7 cellular contexts compared by ENCODE assay signal in genomic region chr6:137697267-137697938, GRCh38.
DNase-seq lines count a peak whose midpoint lies in the region; ATAC-seq and TF ChIP-seq lines count a peak whose summit lies in the region.

No MANE protein-coding gene starts in this region.

- no peaks in the 10 kb centered on the region for H3K36me3 Mint-ChIP-seq in activated naive CD8-positive, alpha-beta T cell treated with anti-CD3 and anti-CD28 coated beads, Interleukin-2, amount 50 U/mL, for 24 hours (ENCODE audit: low read depth)

- intact Hi-C loops in right lobe of liver (cut with DNase I) = loop anchor here in 1 of 2 donors (10.0 kb wide), 1 partner anchor 157 kb away; no protein-coding TSS in a partner anchor

- no peak overlapping the region for H3K27ac ChIP-seq in right lobe of liver

- no peak overlapping the region for H3K4me3 ChIP-seq in right lobe of liver

- no peak for TF ChIP-seq POLR2A in right lobe of liver (IDR thresholded peaks at IDR 0.05)

- peaks cover 12% of the 10 kb centered on the region for H3K27me3 Mint-ChIP-seq in activated naive CD8-positive, alpha-beta T cell treated with anti-CD3 and anti-CD28 coated beads, Interleukin-2, amount 50 U/mL, for 24 hours

- H3K9me3 Mint-ChIP-seq in activated naive CD8-positive, alpha-beta T cell treated with anti-CD3 and anti-CD28 coated beads, Interleukin-2, amount 50 U/mL, for 24 hours = no peaks in the 10 kb centered on the region

- H3K4me3 Mint-ChIP-seq in activated naive CD8-positive, alpha-beta T cell treated with anti-CD3 and anti-CD28 coated beads, Interleukin-2, amount 50 U/mL, for 24 hours = no peak overlapping the region

- no peaks in the 10 kb centered on the region for H3K9me3 ChIP-seq in right lobe of liver

- WGBS in right lobe of liver (ENCODE audit: insufficient coverage, low coverage, low lambda C conversion rate, missing lambda C conversion rate) = 22% methylated on average over 2 of the region's 2 CpGs

- ATAC-seq in GM18861 (IDR thresholded peaks at IDR 0.05; ENCODE audit: unreplicated experiment) = peak; percentile 66
- ATAC-seq in HG02938 (IDR thresholded peaks at IDR 0.05; ENCODE audit: unreplicated experiment) = peak; percentile 57
- peak; percentile 52 for ATAC-seq in activated naive CD8-positive, alpha-beta T cell treated with anti-CD3 and anti-CD28 coated beads, Interleukin-2, amount 50 U/mL, for 24 hours
- ATAC-seq in right lobe of liver = peak; percentile 56 to 74 (median 72)
- no peak for ATAC-seq in GM21526 (IDR thresholded peaks at IDR 0.05; ENCODE audit: low FRiP score, unreplicated experiment)

- H3K36me3 ChIP-seq in right lobe of liver = no peaks in the 10 kb centered on the region

- no peaks in the 10 kb centered on the region for H3K4me1 ChIP-seq in right lobe of liver

- peaks cover 56% of the 10 kb centered on the region for H3K4me1 Mint-ChIP-seq in activated naive CD8-positive, alpha-beta T cell treated with anti-CD3 and anti-CD28 coated beads, Interleukin-2, amount 50 U/mL, for 24 hours

- no peaks in the 10 kb centered on the region for H3K27me3 ChIP-seq in right lobe of liver

- peak overlapping the region; percentile 37 for H3K27ac Mint-ChIP-seq in activated naive CD8-positive, alpha-beta T cell treated with anti-CD3 and anti-CD28 coated beads, Interleukin-2, amount 50 U/mL, for 24 hours

- no peak for TF ChIP-seq CTCF in right lobe of liver (IDR thresholded peaks at IDR 0.05)

- no peak for DNase-seq in activated naive CD8-positive, alpha-beta T cell treated with anti-CD3 and anti-CD28 coated beads, Interleukin-2, amount 50 U/mL, for 24 hours
- DNase-seq in right lobe of liver (no peak), NCI-H1436 treated with DMSO at 0.1 percent for 48 hours (lab: John Stamatoyannopoulos, UW) (no peak), activated gamma-delta T cell (lab: John Stamatoyannopoulos, UW) (no peak)
